Comparison of ENCODE assay signal across 18 cellular contexts in genomic region chr1:67980028-67980427, GRCh38.
"Had no signal": no experiment of that assay in that cellular context is flagged by ENCODE, and none has a peak within 500 bp of the region (broad histone marks: within the 10 kb centered on the region; RNA-seq: fewer than 3 reads in every experiment).

No MANE protein-coding gene starts in this region.

- ATAC-seq: activated CD8-positive, alpha-beta T cell treated with anti-CD3 and anti-CD28 coated beads, Interleukin-2, amount 10 ng/mL, durations not matched to agents 7 days and 5 days; activated T-cell treated with anti-CD3 and anti-CD28 coated beads, Interleukin-2, amount 50 U/mL, for 4 hours; gastroesophageal sphincter; heart right ventricle had no signal

- H3K27ac ChIP-seq: ascending aorta, epithelial cell of prostate, gastroesophageal sphincter, heart right ventricle, left ventricle myocardium inferior, tibial artery, vagina had no signal

- H3K27me3 ChIP-seq: ascending aorta, gastroesophageal sphincter, heart right ventricle, tibial artery, vagina had no signal

- H3K4me3 ChIP-seq: ascending aorta, gastroesophageal sphincter, heart right ventricle, left ventricle myocardium inferior, tibial artery, vagina had no signal

- DNase-seq: activated CD4-positive, alpha-beta T cell treated with anti-CD3 and anti-CD28 coated beads, Interleukin-2, amount 10 ng/mL, durations not matched to agents 24 days and 14 days; activated CD8-positive, alpha-beta T cell treated with anti-CD3 and anti-CD28 coated beads, Interleukin-2, amount 10 ng/mL, durations not matched to agents 7 days and 5 days; activated naive CD4-positive, alpha-beta T cell treated with anti-CD3 and anti-CD28 coated beads, Interleukin-2, amount 10 ng/mL, durations not matched to agents 7 days and 5 days; activated T-cell treated with anti-CD3 and anti-CD28 coated beads, Interleukin-2, amount 50 U/mL, for 4 hours; endodermal cell; heart right ventricle; left ventricle myocardium inferior; occipital lobe; retina; stimulated activated CD4-positive, alpha-beta T cell treated with anti-CD3 and anti-CD28 coated beads, Interleukin-1b, Interleukin-23, amount 100 ng/mL, for 48 hours; stimulated activated CD8-positive, alpha-beta memory T cell treated with anti-CD3 and anti-CD28 coated beads, Interleukin-4, amount 100 ng/mL, for 48 hours; stimulated activated naive CD4-positive, alpha-beta T cell; T1000; tibial artery had no signal

- H3K9me3 ChIP-seq: ascending aorta, gastroesophageal sphincter, heart right ventricle, left ventricle myocardium inferior, tibial artery, vagina had no signal

- H3K4me1 ChIP-seq: gastroesophageal sphincter, vagina had no signal

- H3K36me3 ChIP-seq: ascending aorta, gastroesophageal sphincter, heart right ventricle, left ventricle myocardium inferior, tibial artery, vagina had no signal
